Comparison of ENCODE assay signal across 1 cellular context in the genomic region with DNA sequence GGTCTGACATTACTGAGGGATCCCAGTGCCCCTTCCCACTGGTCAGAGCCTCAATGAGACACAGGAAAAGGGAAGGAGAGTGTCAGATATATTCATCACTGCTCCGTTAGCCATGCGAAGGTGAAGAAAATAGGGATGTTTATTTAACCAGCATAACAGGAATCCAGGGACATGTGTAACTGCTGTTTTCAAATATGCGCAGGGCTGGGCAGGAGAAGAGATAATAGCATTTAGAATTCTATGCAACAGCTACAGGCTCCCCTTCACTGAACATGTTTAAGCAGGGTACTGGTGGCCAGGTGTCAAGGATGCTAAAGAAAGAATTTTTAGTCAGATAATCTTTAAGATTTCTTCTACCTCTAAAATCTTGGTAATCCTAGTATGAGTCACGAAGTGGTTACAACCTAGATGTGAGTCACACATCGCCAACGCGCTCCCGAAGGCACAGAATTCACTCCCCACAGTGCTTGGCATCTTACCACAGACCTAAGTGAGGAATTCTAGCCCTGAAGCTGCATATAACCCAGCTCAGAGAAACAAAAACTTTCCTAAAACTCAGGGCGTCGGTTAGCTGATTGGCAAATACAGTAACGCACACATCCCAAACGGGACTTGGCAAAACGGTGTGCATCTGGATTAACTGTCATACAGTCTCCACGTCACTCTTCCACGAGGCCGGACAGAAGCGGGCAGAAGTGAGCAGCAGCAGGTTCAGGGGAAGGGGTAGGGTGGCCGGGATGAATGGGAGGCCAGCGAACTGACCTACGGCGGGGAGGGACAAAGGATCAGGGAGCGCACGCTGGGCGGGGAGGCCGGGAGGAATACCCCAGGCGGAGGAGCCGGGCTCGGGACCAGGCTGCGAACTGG.
TF ChIP-seq lines count a peak whose summit lies in the region.

No MANE protein-coding gene starts in this region.

TF ChIP-seq in HEK293, 187 proteins besides CTCF, POLR2A, EP300 and RAD21 (continued from another document):
- TF ChIP-seq ZNF16 (tag by site-specific recombination; IDR thresholded peaks at IDR 0.05; ENCODE audit: low read depth) (peak; percentile 63; the same call in 1 of the 2 replicates), GLIS1 (tag by site-specific recombination; IDR thresholded peaks at IDR 0.05) (0 out of 2 replicates have a peak, but pooled peaks have one; percentile 6), ZNF514 (tag by site-specific recombination; IDR thresholded peaks at IDR 0.05) (no peak), ZNF707 (tag by site-specific recombination; IDR thresholded peaks at IDR 0.05) (no peak), ZFP37 (tag by site-specific recombination; IDR thresholded peaks at IDR 0.05) (0 out of 2 replicates have a peak, but pooled peaks have one; percentile 24), ZNF660 (tag by site-specific recombination; IDR thresholded peaks at IDR 0.05) (peak; percentile 66; the same call in 1 of the 2 replicates), ZBTB17 (tag by site-specific recombination; IDR thresholded peaks at IDR 0.05) (peak; percentile 44; the same call in 1 of the 2 replicates), ZNF223 (tag by site-specific recombination; IDR thresholded peaks at IDR 0.05) (no peak), OVOL3 (tag by site-specific recombination; IDR thresholded peaks at IDR 0.05) (no peak), ZNF600 (tag by site-specific recombination; IDR thresholded peaks at IDR 0.05) (no peak; the same call in 1 of the 2 replicates), SP2 (tag by site-specific recombination; IDR thresholded peaks at IDR 0.05) (peak; percentile 78), ZNF140 (tag by site-specific recombination; IDR thresholded peaks at IDR 0.05) (no peak), ZNF335 (tag by site-specific recombination; conservative IDR thresholded peaks at IDR 0.05) (peak; percentile 73), ZNF623 (tag by site-specific recombination; IDR thresholded peaks at IDR 0.05) (no peak), ZNF433 (tag by site-specific recombination; IDR thresholded peaks at IDR 0.05; ENCODE audit: low read depth) (no peak), ZNF394 (tag by site-specific recombination; IDR thresholded peaks at IDR 0.05; ENCODE audit: borderline replicate concordance) (peak; percentile 17; the same call in 1 of the 2 replicates), GLI2 (tag by site-specific recombination; IDR thresholded peaks at IDR 0.05; ENCODE audit: borderline replicate concordance, low read depth) (no peak)
- TF ChIP-seq, protein P1, sequence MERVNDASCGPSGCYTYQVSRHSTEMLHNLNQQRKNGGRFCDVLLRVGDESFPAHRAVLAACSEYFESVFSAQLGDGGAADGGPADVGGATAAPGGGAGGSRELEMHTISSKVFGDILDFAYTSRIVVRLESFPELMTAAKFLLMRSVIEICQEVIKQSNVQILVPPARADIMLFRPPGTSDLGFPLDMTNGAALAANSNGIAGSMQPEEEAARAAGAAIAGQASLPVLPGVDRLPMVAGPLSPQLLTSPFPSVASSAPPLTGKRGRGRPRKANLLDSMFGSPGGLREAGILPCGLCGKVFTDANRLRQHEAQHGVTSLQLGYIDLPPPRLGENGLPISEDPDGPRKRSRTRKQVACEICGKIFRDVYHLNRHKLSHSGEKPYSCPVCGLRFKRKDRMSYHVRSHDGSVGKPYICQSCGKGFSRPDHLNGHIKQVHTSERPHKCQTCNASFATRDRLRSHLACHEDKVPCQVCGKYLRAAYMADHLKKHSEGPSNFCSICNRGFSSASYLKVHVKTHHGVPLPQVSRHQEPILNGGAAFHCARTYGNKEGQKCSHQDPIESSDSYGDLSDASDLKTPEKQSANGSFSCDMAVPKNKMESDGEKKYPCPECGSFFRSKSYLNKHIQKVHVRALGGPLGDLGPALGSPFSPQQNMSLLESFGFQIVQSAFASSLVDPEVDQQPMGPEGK (tag by site-specific recombination; IDR thresholded peaks at IDR 0.05) = peak; percentile 40; the same call in 1 of the 2 replicates
- TF ChIP-seq, protein P2, sequence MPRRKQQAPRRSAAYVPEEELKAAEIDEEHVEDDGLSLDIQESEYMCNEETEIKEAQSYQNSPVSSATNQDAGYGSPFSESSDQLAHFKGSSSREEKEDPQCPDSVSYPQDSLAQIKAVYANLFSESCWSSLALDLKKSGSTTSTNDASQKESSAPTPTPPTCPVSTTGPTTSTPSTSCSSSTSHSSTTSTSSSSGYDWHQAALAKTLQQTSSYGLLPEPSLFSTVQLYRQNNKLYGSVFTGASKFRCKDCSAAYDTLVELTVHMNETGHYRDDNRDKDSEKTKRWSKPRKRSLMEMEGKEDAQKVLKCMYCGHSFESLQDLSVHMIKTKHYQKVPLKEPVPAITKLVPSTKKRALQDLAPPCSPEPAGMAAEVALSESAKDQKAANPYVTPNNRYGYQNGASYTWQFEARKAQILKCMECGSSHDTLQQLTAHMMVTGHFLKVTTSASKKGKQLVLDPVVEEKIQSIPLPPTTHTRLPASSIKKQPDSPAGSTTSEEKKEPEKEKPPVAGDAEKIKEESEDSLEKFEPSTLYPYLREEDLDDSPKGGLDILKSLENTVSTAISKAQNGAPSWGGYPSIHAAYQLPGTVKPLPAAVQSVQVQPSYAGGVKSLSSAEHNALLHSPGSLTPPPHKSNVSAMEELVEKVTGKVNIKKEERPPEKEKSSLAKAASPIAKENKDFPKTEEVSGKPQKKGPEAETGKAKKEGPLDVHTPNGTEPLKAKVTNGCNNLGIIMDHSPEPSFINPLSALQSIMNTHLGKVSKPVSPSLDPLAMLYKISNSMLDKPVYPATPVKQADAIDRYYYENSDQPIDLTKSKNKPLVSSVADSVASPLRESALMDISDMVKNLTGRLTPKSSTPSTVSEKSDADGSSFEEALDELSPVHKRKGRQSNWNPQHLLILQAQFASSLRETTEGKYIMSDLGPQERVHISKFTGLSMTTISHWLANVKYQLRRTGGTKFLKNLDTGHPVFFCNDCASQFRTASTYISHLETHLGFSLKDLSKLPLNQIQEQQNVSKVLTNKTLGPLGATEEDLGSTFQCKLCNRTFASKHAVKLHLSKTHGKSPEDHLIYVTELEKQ (tag by site-specific recombination; IDR thresholded peaks at IDR 0.05; ENCODE audit: borderline replicate concordance) = no peak
- TF ChIP-seq, protein P3, sequence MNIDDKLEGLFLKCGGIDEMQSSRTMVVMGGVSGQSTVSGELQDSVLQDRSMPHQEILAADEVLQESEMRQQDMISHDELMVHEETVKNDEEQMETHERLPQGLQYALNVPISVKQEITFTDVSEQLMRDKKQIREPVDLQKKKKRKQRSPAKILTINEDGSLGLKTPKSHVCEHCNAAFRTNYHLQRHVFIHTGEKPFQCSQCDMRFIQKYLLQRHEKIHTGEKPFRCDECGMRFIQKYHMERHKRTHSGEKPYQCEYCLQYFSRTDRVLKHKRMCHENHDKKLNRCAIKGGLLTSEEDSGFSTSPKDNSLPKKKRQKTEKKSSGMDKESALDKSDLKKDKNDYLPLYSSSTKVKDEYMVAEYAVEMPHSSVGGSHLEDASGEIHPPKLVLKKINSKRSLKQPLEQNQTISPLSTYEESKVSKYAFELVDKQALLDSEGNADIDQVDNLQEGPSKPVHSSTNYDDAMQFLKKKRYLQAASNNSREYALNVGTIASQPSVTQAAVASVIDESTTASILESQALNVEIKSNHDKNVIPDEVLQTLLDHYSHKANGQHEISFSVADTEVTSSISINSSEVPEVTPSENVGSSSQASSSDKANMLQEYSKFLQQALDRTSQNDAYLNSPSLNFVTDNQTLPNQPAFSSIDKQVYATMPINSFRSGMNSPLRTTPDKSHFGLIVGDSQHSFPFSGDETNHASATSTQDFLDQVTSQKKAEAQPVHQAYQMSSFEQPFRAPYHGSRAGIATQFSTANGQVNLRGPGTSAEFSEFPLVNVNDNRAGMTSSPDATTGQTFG (tag by site-specific recombination; IDR thresholded peaks at IDR 0.05; ENCODE audit: borderline replicate concordance) = no peak
- TF ChIP-seq, protein P4, sequence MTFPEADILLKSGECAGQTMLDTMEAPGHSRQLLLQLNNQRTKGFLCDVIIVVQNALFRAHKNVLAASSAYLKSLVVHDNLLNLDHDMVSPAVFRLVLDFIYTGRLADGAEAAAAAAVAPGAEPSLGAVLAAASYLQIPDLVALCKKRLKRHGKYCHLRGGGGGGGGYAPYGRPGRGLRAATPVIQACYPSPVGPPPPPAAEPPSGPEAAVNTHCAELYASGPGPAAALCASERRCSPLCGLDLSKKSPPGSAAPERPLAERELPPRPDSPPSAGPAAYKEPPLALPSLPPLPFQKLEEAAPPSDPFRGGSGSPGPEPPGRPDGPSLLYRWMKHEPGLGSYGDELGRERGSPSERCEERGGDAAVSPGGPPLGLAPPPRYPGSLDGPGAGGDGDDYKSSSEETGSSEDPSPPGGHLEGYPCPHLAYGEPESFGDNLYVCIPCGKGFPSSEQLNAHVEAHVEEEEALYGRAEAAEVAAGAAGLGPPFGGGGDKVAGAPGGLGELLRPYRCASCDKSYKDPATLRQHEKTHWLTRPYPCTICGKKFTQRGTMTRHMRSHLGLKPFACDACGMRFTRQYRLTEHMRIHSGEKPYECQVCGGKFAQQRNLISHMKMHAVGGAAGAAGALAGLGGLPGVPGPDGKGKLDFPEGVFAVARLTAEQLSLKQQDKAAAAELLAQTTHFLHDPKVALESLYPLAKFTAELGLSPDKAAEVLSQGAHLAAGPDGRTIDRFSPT (tag by site-specific recombination; IDR thresholded peaks at IDR 0.05) = peak; percentile 72
- TF ChIP-seq, protein P5, sequence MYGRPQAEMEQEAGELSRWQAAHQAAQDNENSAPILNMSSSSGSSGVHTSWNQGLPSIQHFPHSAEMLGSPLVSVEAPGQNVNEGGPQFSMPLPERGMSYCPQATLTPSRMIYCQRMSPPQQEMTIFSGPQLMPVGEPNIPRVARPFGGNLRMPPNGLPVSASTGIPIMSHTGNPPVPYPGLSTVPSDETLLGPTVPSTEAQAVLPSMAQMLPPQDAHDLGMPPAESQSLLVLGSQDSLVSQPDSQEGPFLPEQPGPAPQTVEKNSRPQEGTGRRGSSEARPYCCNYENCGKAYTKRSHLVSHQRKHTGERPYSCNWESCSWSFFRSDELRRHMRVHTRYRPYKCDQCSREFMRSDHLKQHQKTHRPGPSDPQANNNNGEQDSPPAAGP (tag by site-specific recombination; IDR thresholded peaks at IDR 0.05) = no peak
- TF ChIP-seq, protein P6, sequence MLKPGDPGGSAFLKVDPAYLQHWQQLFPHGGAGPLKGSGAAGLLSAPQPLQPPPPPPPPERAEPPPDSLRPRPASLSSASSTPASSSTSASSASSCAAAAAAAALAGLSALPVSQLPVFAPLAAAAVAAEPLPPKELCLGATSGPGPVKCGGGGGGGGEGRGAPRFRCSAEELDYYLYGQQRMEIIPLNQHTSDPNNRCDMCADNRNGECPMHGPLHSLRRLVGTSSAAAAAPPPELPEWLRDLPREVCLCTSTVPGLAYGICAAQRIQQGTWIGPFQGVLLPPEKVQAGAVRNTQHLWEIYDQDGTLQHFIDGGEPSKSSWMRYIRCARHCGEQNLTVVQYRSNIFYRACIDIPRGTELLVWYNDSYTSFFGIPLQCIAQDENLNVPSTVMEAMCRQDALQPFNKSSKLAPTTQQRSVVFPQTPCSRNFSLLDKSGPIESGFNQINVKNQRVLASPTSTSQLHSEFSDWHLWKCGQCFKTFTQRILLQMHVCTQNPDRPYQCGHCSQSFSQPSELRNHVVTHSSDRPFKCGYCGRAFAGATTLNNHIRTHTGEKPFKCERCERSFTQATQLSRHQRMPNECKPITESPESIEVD (tag by site-specific recombination; IDR thresholded peaks at IDR 0.05) = peak; percentile 40; the same call in 1 of the 2 replicates
